ENCODE assay signal across 18 cellular contexts in genomic region chr6:145071836-145072235, GRCh38.
DNase-seq lines count a peak whose midpoint lies in the region; ATAC-seq and TF ChIP-seq lines count a peak whose summit lies in the region.
"Had no signal": no experiment of that assay in that cellular context is flagged by ENCODE, and none has a peak within 500 bp of the region (broad histone marks: within the 10 kb centered on the region; RNA-seq: fewer than 3 reads in every experiment).

No MANE protein-coding gene starts in this region.

- H3K4me3 ChIP-seq in GM23248 (no peak overlapping the region), SJSA1 (no peak overlapping the region), fibroblast of pulmonary artery (replicated peaks; ENCODE audit: low read depth, low read length) (no peak overlapping the region)
- H3K4me3 ChIP-seq: cardiac muscle cell, GM12878, uterus had no signal

- WGBS in GM23248 (ENCODE audit: low coverage in 1 of 2, low lambda C conversion rate in 2 of 2, missing lambda C conversion rate in 2 of 2), 2 experiments: 0% methylated on average over 2 of the region's 2 CpGs

- H3K79me2 ChIP-seq in GM23248 (ENCODE audit: insufficient read depth): no peaks in the 10 kb centered on the region

- no peak overlapping the region for H3K9ac ChIP-seq in GM23248
- H3K9ac ChIP-seq: KMS-11 had no signal

- H3K27me3 ChIP-seq in GM23248 (replicated peaks; ENCODE audit: insufficient read depth) (no peaks in the 10 kb centered on the region), SJSA1 (replicated peaks) (no peaks in the 10 kb centered on the region)
- H3K27me3 ChIP-seq: cardiac muscle cell, uterus had no signal

- no peak for TF ChIP-seq CTCF in fibroblast of pulmonary artery (IDR thresholded peaks at IDR 0.05; ENCODE audit: low read length, missing control alignments)

- H3F3A ChIP-seq in GM23248 (ENCODE audit: insufficient read depth): peaks cover 45% of the 10 kb centered on the region

- H3K9me3 ChIP-seq in GM23248 (ENCODE audit: low read depth): no peaks in the 10 kb centered on the region
- no peaks in the 10 kb centered on the region for H3K9me3 ChIP-seq in SJSA1 (replicated peaks)
- H3K9me3 ChIP-seq: uterus had no signal

- H3K9me2 ChIP-seq in GM23248 (ENCODE audit: insufficient read depth): no peaks in the 10 kb centered on the region

- peaks cover 49% of the 10 kb centered on the region for H3K4me1 ChIP-seq in GM23248 (ENCODE audit: insufficient read depth)
- peaks cover 46% of the 10 kb centered on the region for H3K4me1 ChIP-seq in SJSA1 (replicated peaks)
- H3K4me1 ChIP-seq: uterus had no signal

- no peak for ATAC-seq in GM18909 (IDR thresholded peaks at IDR 0.05; ENCODE audit: poor library complexity, unreplicated experiment)
- ATAC-seq in GM19452 (IDR thresholded peaks at IDR 0.05; ENCODE audit: unreplicated experiment): no peak
- ATAC-seq: CD8-positive, alpha-beta T cell; effector memory CD8-positive, alpha-beta T cell; GM12878 had no signal

- H2AFZ ChIP-seq in GM23248: no peak overlapping the region

- DNase-seq in GM23248 (peak; percentile 88), SJSA1 (ENCODE audit: low read depth in 1 of 2, low spot score in 2 of 2) (peak in 1 of 2 experiments; percentile 25), fibroblast of pulmonary artery (ENCODE audit: low read depth) (peak; percentile 10), stromal cell of bone marrow (ENCODE audit: low read depth) (peak; percentile 43), SHP77 treated with DMSO at 0.1 percent for 48 hours (lab: John Stamatoyannopoulos, UW) (no peak)
- DNase-seq: CD8-positive, alpha-beta T cell; effector memory CD8-positive, alpha-beta T cell; kidney glomerular epithelial cell; NCI-H146; NCI-H446; stimulated activated naive CD4-positive, alpha-beta T cell; uterus had no signal

- H3K36me3 ChIP-seq in GM23248 (ENCODE audit: low read depth) (no peaks in the 10 kb centered on the region), SJSA1 (no peaks in the 10 kb centered on the region)
- H3K36me3 ChIP-seq: cardiac muscle cell, uterus had no signal

- no peak overlapping the region for H3K4me2 ChIP-seq in GM23248 (ENCODE audit: unreplicated experiment)
- H3K4me2 ChIP-seq: KMS-11 had no signal

- in situ Hi-C loops in GM23248 (cut with MboI): no loop called here

- H3K27ac ChIP-seq in GM23248 (peak overlapping the region; percentile 43), SJSA1 (peak overlapping the region; percentile 53; the same call in 1 of the 2 replicates)
- H3K27ac ChIP-seq: cardiac muscle cell, KMS-11, uterus, VCaP had no signal

- H4K20me1 ChIP-seq in GM23248 (ENCODE audit: insufficient read depth): no peaks in the 10 kb centered on the region
